ENCODE assay signal across 16 cellular contexts in the genomic region with DNA sequence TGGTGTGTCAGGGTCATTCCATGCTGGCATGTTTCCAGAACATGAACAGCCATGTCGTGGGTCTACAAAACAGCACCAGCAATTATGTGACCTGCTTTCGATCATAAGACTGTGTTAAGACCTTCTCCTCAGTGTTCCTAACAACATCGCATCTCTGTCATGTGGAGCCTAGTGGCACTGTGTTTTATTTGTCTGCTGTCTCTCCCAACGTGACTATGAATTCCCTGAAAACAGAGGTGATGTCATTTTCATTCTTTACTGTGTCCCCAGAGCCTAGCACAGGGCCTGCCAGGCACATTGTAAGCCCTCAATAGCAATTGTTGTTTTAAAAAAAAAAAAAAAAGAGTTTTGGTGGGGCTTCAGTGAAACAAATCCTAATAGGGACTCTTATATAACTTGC. TPM values are rescaled to one million over a fixed set of nuclear protein-coding genes. Genes with fewer than 3 reads are reported as not detected.
"Had no signal": no experiment of that assay in that cellular context is flagged by ENCODE, and none has a peak within 500 bp of the region (broad histone marks: within the 10 kb centered on the region; RNA-seq: fewer than 3 reads in every experiment).

No MANE protein-coding gene starts in this region.

- H3K27ac ChIP-seq: body of pancreas, right lobe of liver, testis had no signal

- DNase-seq: activated CD4-positive, alpha-beta memory T cell treated with anti-CD3 and anti-CD28 coated beads, Interleukin-2, amount 10 ng/mL, durations not matched to agents 7 days and 5 days; activated CD4-positive, alpha-beta T cell treated with anti-CD3 and anti-CD28 coated beads for 48 hours; activated CD4-positive, CD25-positive, alpha-beta regulatory T cell; activated CD8-positive, alpha-beta memory T cell treated with anti-CD3 and anti-CD28 coated beads, Interleukin-2, amount 10 ng/mL, durations not matched to agents 7 days and 5 days; activated naive CD8-positive, alpha-beta T cell treated with anti-CD3 and anti-CD28 coated beads for 36 hours; amniotic stem cell; body of pancreas; cortex of kidney; effector CD4-positive, alpha-beta T cell; right lobe of liver; small intestine; stimulated activated CD4-positive, alpha-beta T cell treated with anti-CD3 and anti-CD28 coated beads, Interleukin-15, amount 100 ng/mL, for 24 hours; stimulated activated CD4-positive, alpha-beta T cell treated with anti-CD3 and anti-CD28 coated beads, Interleukin-2, amount 100 ng/mL, for 48 hours; T-helper 1 cell; T-helper 9 cell; testis had no signal

- ATAC-seq: activated CD8-positive, alpha-beta memory T cell treated with anti-CD3 and anti-CD28 coated beads, Interleukin-2, amount 10 ng/mL, durations not matched to agents 7 days and 5 days; body of pancreas; right lobe of liver had no signal

- H3K9me3 ChIP-seq: body of pancreas, right lobe of liver, testis had no signal

- H3K4me1 ChIP-seq: body of pancreas, right lobe of liver had no signal

- H3K27me3 ChIP-seq: body of pancreas, right lobe of liver, testis had no signal

- H3K4me3 ChIP-seq: body of pancreas, right lobe of liver, testis had no signal

RNA-seq across cellular contexts. Expression of a gene that starts 54.7 kb away (rescaled TPM):
- total RNA-seq: activated naive CD8-positive, alpha-beta T cell treated with anti-CD3 and anti-CD28 coated beads for 36 hours had no signal
